In genomic region chr3:108527827-108528226, GRCh38 we compare ENCODE assay signal across 15 cellular contexts. TPM values are rescaled to one million over a fixed set of nuclear protein-coding genes. Genes with fewer than 3 reads are reported as not detected.
A peak's percentile ranks its signal among the peaks of the same experiment; 100 is the strongest.
DNase-seq lines count a peak whose midpoint lies in the region; ATAC-seq and TF ChIP-seq lines count a peak whose summit lies in the region.
"Had no signal": no experiment of that assay in that cellular context is flagged by ENCODE, and none has a peak within 500 bp of the region (broad histone marks: within the 10 kb centered on the region; RNA-seq: fewer than 3 reads in every experiment).

No MANE protein-coding gene starts in this region.

- peaks cover 0 to 49% of the 10 kb centered on the region in 2 donors for H3K4me1 ChIP-seq in right atrium auricular region
- peaks cover 6% of the 10 kb centered on the region for H3K4me1 ChIP-seq in lower lobe of right lung
- no peaks in the 10 kb centered on the region for H3K4me1 ChIP-seq in psoas muscle

- DNase-seq in NOMO-1 treated with DMSO at 0.1 percent for 48 hours (lab: John Stamatoyannopoulos, UW; ENCODE audit: unreplicated experiment) (peak; percentile 7), NOMO-1 treated with dmso at 0.1 percent for 144 hours (lab: John Stamatoyannopoulos, UW; ENCODE audit: unreplicated experiment) (no peak), right atrium auricular region (ENCODE audit: low spot score) (no peak), left cardiac atrium (no peak), lower lobe of right lung (no peak), NCI-H2029 (lab: John Stamatoyannopoulos, UW) (no peak), psoas muscle (no peak)
- DNase-seq: ACHN; C1 segment of cervical spinal cord; CD4-positive, alpha-beta memory T cell; GF-D8; GM23248 had no signal

- no peaks in the 10 kb centered on the region for H3K36me3 ChIP-seq in right atrium auricular region
- no peaks in the 10 kb centered on the region for H3K36me3 ChIP-seq in lower lobe of right lung
- H3K36me3 ChIP-seq in psoas muscle (ENCODE audit: insufficient read depth in 1 of 2, low read depth in 1 of 2), result no peaks in the 10 kb centered on the region

- 80 to 83% (median 81%) methylated on average over 2 of the region's 2 CpGs for WGBS in psoas muscle, 3 donors

- ATAC-seq in left cardiac atrium (no peak), lower lobe of right lung (peak; percentile 35 to 44), GM18517 (IDR thresholded peaks at IDR 0.05; ENCODE audit: unreplicated experiment) (no peak), psoas muscle (no peak)
- ATAC-seq: HCT116 had no signal

- H3K4me3 ChIP-seq in right atrium auricular region (no peak overlapping the region), lower lobe of right lung (no peak overlapping the region), psoas muscle (no peak overlapping the region)
- H3K4me3 ChIP-seq: GM23248 had no signal

- TF ChIP-seq CTCF in right atrium auricular region (IDR thresholded peaks at IDR 0.05) (no peak), lower lobe of right lung (IDR thresholded peaks at IDR 0.05) (no peak), psoas muscle (IDR thresholded peaks at IDR 0.05) (no peak)

- intact Hi-C loops in left cardiac atrium (cut with DNase I) (loop anchor here in 1 of 2 donors (5.0 kb wide), 1 partner anchor 926 kb away; no protein-coding TSS in a partner anchor), lower lobe of right lung (cut with DNase I) (no loop called here), psoas muscle (cut with DNase I) (no loop called here)

- H3K27me3 ChIP-seq in right atrium auricular region (no peaks in the 10 kb centered on the region), lower lobe of right lung (ENCODE audit: low read depth) (no peaks in the 10 kb centered on the region), psoas muscle (ENCODE audit: insufficient read depth in 3 of 3, low read length in 2 of 3) (no peaks in the 10 kb centered on the region)

- H3K27ac ChIP-seq in right atrium auricular region (peak overlapping the region; percentile 59 to 86), lower lobe of right lung (no peak overlapping the region), psoas muscle (no peak overlapping the region)
- H3K27ac ChIP-seq: GM23248 had no signal

- no peaks in the 10 kb centered on the region for H3K9me3 ChIP-seq in right atrium auricular region
- no peaks in the 10 kb centered on the region for H3K9me3 ChIP-seq in lower lobe of right lung
- H3K9me3 ChIP-seq in psoas muscle, result no peaks in the 10 kb centered on the region

RNA-seq across cellular contexts. Expression of gene MYH15, which starts 17.4 kb away (rescaled TPM):
- total RNA-seq in right atrium auricular region, result under 1 TPM; 0.08 to 0.48 TPM
- under 1 TPM; 0.42 to 0.65 TPM for total RNA-seq in left cardiac atrium
- 1.0 TPM for total RNA-seq in lower lobe of right lung
- under 1 TPM; 0.08 to 0.67 (median 0.20) TPM for total RNA-seq in psoas muscle
- polyA plus RNA-seq in psoas muscle, result under 1 TPM; 0.01 to 0.08 (median 0.06) TPM
- total RNA-seq: B cell had no signal
- polyA plus RNA-seq: CD4-positive, alpha-beta memory T cell had no signal

Comparison
In these comparisons a context has a peak if more than half of its experiments do, and no peak if none do; other contexts are left out.
1. H3K27ac ChIP-seq: peak in right atrium auricular region (2 of 2); none in lower lobe of right lung (single experiment) and psoas muscle (single experiment).
2. ATAC-seq: peak in lower lobe of right lung (2 of 2); none in left cardiac atrium (0 of 2), GM18517 (single experiment) and psoas muscle (0 of 4).